Comparison of ENCODE assay signal across 21 cellular contexts in the genomic region with DNA sequence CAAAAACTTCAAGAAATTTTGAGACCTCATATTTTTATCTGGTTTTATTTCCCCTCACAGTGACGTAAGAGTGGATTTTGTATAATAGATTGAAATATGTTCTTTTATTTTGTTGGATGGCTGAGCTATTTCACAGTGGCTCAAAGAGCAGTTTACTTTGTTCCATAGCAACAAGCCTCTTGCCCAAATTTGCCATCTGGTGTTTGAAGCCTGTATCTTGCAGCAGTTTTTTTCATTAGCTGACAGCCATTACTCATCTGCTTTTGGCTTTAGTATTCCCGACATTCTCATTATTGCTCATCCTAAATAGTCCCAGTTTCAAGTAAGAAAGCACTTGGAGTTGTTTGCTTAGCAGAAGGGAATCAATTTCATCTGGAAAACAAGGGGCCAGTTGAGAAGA. TPM values are rescaled to one million over a fixed set of nuclear protein-coding genes. Genes with fewer than 3 reads are reported as not detected.
A peak's percentile ranks its signal among the peaks of the same experiment; 100 is the strongest.
DNase-seq lines count a peak whose midpoint lies in the region; ATAC-seq and TF ChIP-seq lines count a peak whose summit lies in the region.
"Had no signal": no experiment of that assay in that cellular context is flagged by ENCODE, and none has a peak within 500 bp of the region (broad histone marks: within the 10 kb centered on the region; RNA-seq: fewer than 3 reads in every experiment).

No MANE protein-coding gene starts in this region.

- no peaks in the 10 kb centered on the region for H3K9me3 Mint-ChIP-seq in activated CD8-positive, alpha-beta T cell treated with anti-CD3 and anti-CD28 coated beads, Interleukin-2, amount 10 ng/mL, durations not matched to agents 7 days and 5 days (ENCODE audit: insufficient read depth)
- H3K9me3 Mint-ChIP-seq in stimulated activated naive B cell treated with anti-CD40 and anti-IgM and Interleukin-4, amounts not matched to agents 10 μg/mL and 1 μg/mL and 100 μg/mL, for 72 hours, result peaks cover 4 to 6% of the 10 kb centered on the region in 2 donors
- H3K9me3 Mint-ChIP-seq: activated T-helper 2 cell treated with anti-CD3 and anti-CD28 coated beads, Interferon-gamma antibody, Interleukin-2, Interleukin-4, amounts not matched to agents 10 μg/mL and 5 μg/mL and 100 μg/mL, durations not matched to agents 14 hours and 24 hours and 36 hours had no signal

- H3K27me3 Mint-ChIP-seq in activated CD8-positive, alpha-beta T cell treated with anti-CD3 and anti-CD28 coated beads, Interleukin-2, amount 10 ng/mL, durations not matched to agents 7 days and 5 days (ENCODE audit: low read depth), result peaks cover 4% of the 10 kb centered on the region
- peaks cover 4 to 19% of the 10 kb centered on the region in 2 donors for H3K27me3 Mint-ChIP-seq in stimulated activated naive B cell treated with anti-CD40 and anti-IgM and Interleukin-4, amounts not matched to agents 10 μg/mL and 1 μg/mL and 100 μg/mL, for 72 hours

- no peaks in the 10 kb centered on the region for H3K27me3 ChIP-seq in dorsolateral prefrontal cortex
- H3K27me3 ChIP-seq in A673 (replicated peaks; ENCODE audit: insufficient read depth, low read depth, low read length, poor library complexity), result peaks cover 5% of the 10 kb centered on the region
- H3K27me3 ChIP-seq: upper lobe of right lung had no signal

- H3K4me1 Mint-ChIP-seq in activated CD8-positive, alpha-beta T cell treated with anti-CD3 and anti-CD28 coated beads, Interleukin-2, amount 10 ng/mL, durations not matched to agents 7 days and 5 days (ENCODE audit: low read depth), result no peaks in the 10 kb centered on the region
- peaks cover 2 to 5% of the 10 kb centered on the region in 2 donors for H3K4me1 Mint-ChIP-seq in stimulated activated naive B cell treated with anti-CD40 and anti-IgM and Interleukin-4, amounts not matched to agents 10 μg/mL and 1 μg/mL and 100 μg/mL, for 72 hours

- no peaks in the 10 kb centered on the region for H3K9me3 ChIP-seq in A673 (ENCODE audit: low read depth, low read length, poor library complexity, severe bottlenecking)
- H3K9me3 ChIP-seq: prostate gland, upper lobe of right lung had no signal

- no peak overlapping the region for H3K27ac Mint-ChIP-seq in activated CD8-positive, alpha-beta T cell treated with anti-CD3 and anti-CD28 coated beads, Interleukin-2, amount 10 ng/mL, durations not matched to agents 7 days and 5 days
- no peak overlapping the region for H3K27ac Mint-ChIP-seq in stimulated activated naive B cell treated with anti-CD40 and anti-IgM and Interleukin-4, amounts not matched to agents 10 μg/mL and 1 μg/mL and 100 μg/mL, for 72 hours
- H3K27ac Mint-ChIP-seq: activated T-helper 2 cell treated with anti-CD3 and anti-CD28 coated beads, Interferon-gamma antibody, Interleukin-2, Interleukin-4, amounts not matched to agents 10 μg/mL and 5 μg/mL and 100 μg/mL, durations not matched to agents 14 hours and 24 hours and 36 hours had no signal

- POLR2A ChIA-PET in activated CD8-positive, alpha-beta T cell treated with anti-CD3 and anti-CD28 coated beads, Interleukin-2, amount 10 ng/mL, durations not matched to agents 7 days and 5 days (lab: Charles Lee), result no interaction called here
- POLR2A ChIA-PET in A673 (lab: Charles Lee; ENCODE audit: low non-redundant PET), result no interaction called here

- H3K36me3 ChIP-seq in A673 (ENCODE audit: insufficient read depth, low read length, poor library complexity, severe bottlenecking), result no peaks in the 10 kb centered on the region
- H3K36me3 ChIP-seq: prostate gland, upper lobe of right lung had no signal

- no TSS peak for BruUV-seq in A673 (replicated peaks; lab: Mats Ljungman, UMichigan)

- no peak for ATAC-seq in activated CD8-positive, alpha-beta T cell treated with anti-CD3 and anti-CD28 coated beads, Interleukin-2, amount 10 ng/mL, durations not matched to agents 7 days and 5 days
- no peak for ATAC-seq in stimulated activated naive B cell treated with anti-CD40 and anti-IgM and Interleukin-4, amounts not matched to agents 10 μg/mL and 1 μg/mL and 100 μg/mL, for 72 hours (replicated peaks)
- ATAC-seq: left cardiac atrium, upper lobe of right lung had no signal

- CTCF ChIA-PET in activated CD8-positive, alpha-beta T cell treated with anti-CD3 and anti-CD28 coated beads, Interleukin-2, amount 10 ng/mL, durations not matched to agents 7 days and 5 days (lab: Charles Lee), result interaction anchor here (0.8 kb wide), 1 partner anchor 146 kb away, joined by 3 read pairs; no protein-coding TSS in a partner anchor
- CTCF ChIA-PET in A673 (lab: Charles Lee), result no interaction called here

- H3K4me3 Mint-ChIP-seq in activated CD8-positive, alpha-beta T cell treated with anti-CD3 and anti-CD28 coated beads, Interleukin-2, amount 10 ng/mL, durations not matched to agents 7 days and 5 days, result no peak overlapping the region
- no peak overlapping the region for H3K4me3 Mint-ChIP-seq in stimulated activated naive B cell treated with anti-CD40 and anti-IgM and Interleukin-4, amounts not matched to agents 10 μg/mL and 1 μg/mL and 100 μg/mL, for 72 hours

- DNase-seq in NCI-H1417 (lab: John Stamatoyannopoulos, UW) (peak in 2 of 3 experiments; percentile 14 to 74), NCI-H1417 treated with DMSO at 0.1 percent for 48 hours (lab: John Stamatoyannopoulos, UW) (no peak), NCI-H2171 treated with DMSO at 0.1 percent for 48 hours (lab: John Stamatoyannopoulos, UW) (peak; percentile 80), dorsolateral prefrontal cortex (peak in 1 of 10 donors; percentile 36), myocyte (ENCODE audit: low read depth) (peak; percentile 4), A673 (ENCODE audit: low spot score) (no peak)
- no peak for DNase-seq in activated CD8-positive, alpha-beta T cell treated with anti-CD3 and anti-CD28 coated beads, Interleukin-2, amount 10 ng/mL, durations not matched to agents 7 days and 5 days
- DNase-seq in stimulated activated naive B cell treated with anti-CD40 and anti-IgM and Interleukin-4, amounts not matched to agents 10 μg/mL and 1 μg/mL and 100 μg/mL, for 72 hours, result no peak
- DNase-seq: activated CD4-positive, alpha-beta T cell treated with anti-CD3 and anti-CD28 coated beads for 1 hour; DMS153; erythroblast; left cardiac atrium; stimulated activated CD4-positive, alpha-beta T cell treated with anti-CD3 and anti-CD28 coated beads, Interleukin-2, amount 100 ng/mL, for 48 hours; SW 1271; upper lobe of right lung had no signal

- no peak overlapping the region for H3K4me3 ChIP-seq in dorsolateral prefrontal cortex
- H3K4me3 ChIP-seq in A673 (ENCODE audit: low read depth, low read length, poor library complexity, severe bottlenecking), result no peak overlapping the region
- H3K4me3 ChIP-seq: prostate gland, skin epidermis, upper lobe of right lung had no signal

- intact Hi-C loops in dorsolateral prefrontal cortex (cut with DNase I), result loop anchor here in 1 of 2 donors (5.0 kb wide), 1 partner anchor 67 kb away; no protein-coding TSS in a partner anchor
- intact Hi-C loops in A673 (cut with micrococcal nuclease; ENCODE audit: unreplicated experiment), result no loop called here

- H3K36me3 Mint-ChIP-seq in activated CD8-positive, alpha-beta T cell treated with anti-CD3 and anti-CD28 coated beads, Interleukin-2, amount 10 ng/mL, durations not matched to agents 7 days and 5 days (ENCODE audit: low read depth), result no peaks in the 10 kb centered on the region
- no peaks in the 10 kb centered on the region for H3K36me3 Mint-ChIP-seq in stimulated activated naive B cell treated with anti-CD40 and anti-IgM and Interleukin-4, amounts not matched to agents 10 μg/mL and 1 μg/mL and 100 μg/mL, for 72 hours

- H3K4me1 ChIP-seq in A673 (ENCODE audit: insufficient read depth, low read length, poor library complexity, severe bottlenecking), result no peaks in the 10 kb centered on the region
- H3K4me1 ChIP-seq: prostate gland, upper lobe of right lung had no signal

- H3K27ac ChIP-seq in dorsolateral prefrontal cortex (peak overlapping the region in 32 of 59 donors; percentile 3 to 76 (median 46)), A673 (ENCODE audit: low read depth, low read length, poor library complexity, severe bottlenecking) (no peak overlapping the region)
- H3K27ac ChIP-seq: prostate gland, skin epidermis, upper lobe of right lung had no signal

- peak in 1 of 56 donors; percentile 8 for TF ChIP-seq CTCF in dorsolateral prefrontal cortex (IDR thresholded peaks at IDR 0.05 in 54 of 56, conservative IDR thresholded peaks at IDR 0.05 in 2 of 56; ENCODE audit: low read depth in 1 of 56, partially characterized antibody in 56 of 56)
- no peak for TF ChIP-seq CTCF in A673 (conservative IDR thresholded peaks at IDR 0.05; ENCODE audit: low read depth, low read length)

RNA-seq across cellular contexts. Expression of a gene that starts 36.3 kb away (rescaled TPM):
- total RNA-seq in dorsolateral prefrontal cortex (100 to 1,000 TPM in 66 of 120 experiments, 10 to 100 TPM in 54; 25.7 to 179 (median 102) TPM), myocyte (0.05 TPM in 1 of 2 replicates, not detected in the other), A673 (2021) (not detected in 2 replicates)
- not detected for polyA plus RNA-seq in myocyte (2012)
- not detected for total RNA-seq in activated CD8-positive, alpha-beta T cell treated with anti-CD3 and anti-CD28 coated beads, Interleukin-2, amount 10 ng/mL, durations not matched to agents 7 days and 5 days
- total RNA-seq: A172, dermis microvascular lymphatic vessel endothelial cell had no signal
- polyA plus RNA-seq: CD14-positive monocyte had no signal

Comparison
In these comparisons a context has a peak if more than half of its experiments do, and no peak if none do; other contexts are left out.
1. DNase-seq: peak in NCI-H1417 (2 of 3), NCI-H2171 treated with DMSO at 0.1 percent for 48 hours (single experiment) and myocyte (single experiment); none in NCI-H1417 treated with DMSO at 0.1 percent for 48 hours (single experiment), activated CD8-positive, alpha-beta T cell treated with anti-CD3 and anti-CD28 coated beads, Interleukin-2, amount 10 ng/mL, durations not matched to agents 7 days and 5 days (single experiment), A673 (single experiment) and stimulated activated naive B cell treated with anti-CD40 and anti-IgM and Interleukin-4, amounts not matched to agents 10 μg/mL and 1 μg/mL and 100 μg/mL, for 72 hours (single experiment).
2. RNA of a gene that starts 36.3 kb away (total RNA-seq): 25.7 to 179 TPM in dorsolateral prefrontal cortex; 0.05 TPM in myocyte, not detected in activated CD8-positive, alpha-beta T cell treated with anti-CD3 and anti-CD28 coated beads, Interleukin-2, amount 10 ng/mL, durations not matched to agents 7 days and 5 days and not detected in A673; every median in the first group is over 10 times any median in the second.